In genomic region chr1:246447501-246447900, GRCh38 we compare ENCODE assay signal across 2 cellular contexts.
TF ChIP-seq lines count a peak whose summit lies in the region.

No MANE protein-coding gene starts in this region.

TF ChIP-seq in IMR-90, 13 proteins besides CTCF, POLR2A, EP300 and RAD21:
- TF ChIP-seq MAZ (IDR thresholded peaks at IDR 0.05; ENCODE audit: borderline replicate concordance, low read depth, low read length) (no peak), MAFK (IDR thresholded peaks at IDR 0.05; ENCODE audit: low read depth, low read length) (no peak), CEBPB (IDR thresholded peaks at IDR 0.05; ENCODE audit: low read depth, low read length) (no peak), BHLHE40 (IDR thresholded peaks at IDR 0.05; ENCODE audit: low read depth, low read length) (no peak), RCOR1 (IDR thresholded peaks at IDR 0.05; ENCODE audit: insufficient replicate concordance, low read length) (no peak), CHD1 (IDR thresholded peaks at IDR 0.05; ENCODE audit: low read depth, low read length) (no peak)

TF ChIP-seq in K562, 482 proteins besides CTCF, POLR2A, EP300 and RAD21:
- TF ChIP-seq MEIS2 (IDR thresholded peaks at IDR 0.05; ENCODE audit: partially characterized antibody), result peak; percentile 54
- no peak for TF ChIP-seq ZNF280A (IDR thresholded peaks at IDR 0.05; ENCODE audit: low read depth, partially characterized antibody)
- TF ChIP-seq ZNF23 (CRISPR knock-in tag; IDR thresholded peaks at IDR 0.05), result no peak
- TF ChIP-seq NFYB (IDR thresholded peaks at IDR 0.05; ENCODE audit: extremely low read depth, insufficient read length), result no peak
